In the genomic region with DNA sequence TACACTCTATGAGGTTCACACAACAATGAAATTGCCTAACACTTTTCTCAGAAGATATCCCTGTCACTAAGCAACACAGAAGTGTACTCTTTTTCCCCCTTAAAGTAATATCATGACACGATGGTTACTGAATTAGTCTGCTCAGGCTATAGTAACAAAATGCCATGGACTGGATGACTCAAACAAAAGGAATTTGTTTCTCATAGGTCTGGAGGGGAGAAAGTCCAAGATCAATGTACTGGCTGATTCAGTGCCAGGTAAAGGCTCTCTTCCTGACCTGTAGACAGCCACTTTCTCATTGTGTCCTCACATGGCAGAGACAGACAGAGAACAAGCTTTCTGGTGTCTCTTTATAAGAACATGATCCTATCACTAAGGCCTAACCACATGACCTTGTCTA, we compare ENCODE assay signal across 1 cellular context.
TF ChIP-seq lines count a peak whose summit lies in the region.

No MANE protein-coding gene starts in this region.

TF ChIP-seq in SK-N-SH, 30 proteins besides CTCF, POLR2A, EP300 and RAD21 (continued from another document):
- TF ChIP-seq, protein P1, sequence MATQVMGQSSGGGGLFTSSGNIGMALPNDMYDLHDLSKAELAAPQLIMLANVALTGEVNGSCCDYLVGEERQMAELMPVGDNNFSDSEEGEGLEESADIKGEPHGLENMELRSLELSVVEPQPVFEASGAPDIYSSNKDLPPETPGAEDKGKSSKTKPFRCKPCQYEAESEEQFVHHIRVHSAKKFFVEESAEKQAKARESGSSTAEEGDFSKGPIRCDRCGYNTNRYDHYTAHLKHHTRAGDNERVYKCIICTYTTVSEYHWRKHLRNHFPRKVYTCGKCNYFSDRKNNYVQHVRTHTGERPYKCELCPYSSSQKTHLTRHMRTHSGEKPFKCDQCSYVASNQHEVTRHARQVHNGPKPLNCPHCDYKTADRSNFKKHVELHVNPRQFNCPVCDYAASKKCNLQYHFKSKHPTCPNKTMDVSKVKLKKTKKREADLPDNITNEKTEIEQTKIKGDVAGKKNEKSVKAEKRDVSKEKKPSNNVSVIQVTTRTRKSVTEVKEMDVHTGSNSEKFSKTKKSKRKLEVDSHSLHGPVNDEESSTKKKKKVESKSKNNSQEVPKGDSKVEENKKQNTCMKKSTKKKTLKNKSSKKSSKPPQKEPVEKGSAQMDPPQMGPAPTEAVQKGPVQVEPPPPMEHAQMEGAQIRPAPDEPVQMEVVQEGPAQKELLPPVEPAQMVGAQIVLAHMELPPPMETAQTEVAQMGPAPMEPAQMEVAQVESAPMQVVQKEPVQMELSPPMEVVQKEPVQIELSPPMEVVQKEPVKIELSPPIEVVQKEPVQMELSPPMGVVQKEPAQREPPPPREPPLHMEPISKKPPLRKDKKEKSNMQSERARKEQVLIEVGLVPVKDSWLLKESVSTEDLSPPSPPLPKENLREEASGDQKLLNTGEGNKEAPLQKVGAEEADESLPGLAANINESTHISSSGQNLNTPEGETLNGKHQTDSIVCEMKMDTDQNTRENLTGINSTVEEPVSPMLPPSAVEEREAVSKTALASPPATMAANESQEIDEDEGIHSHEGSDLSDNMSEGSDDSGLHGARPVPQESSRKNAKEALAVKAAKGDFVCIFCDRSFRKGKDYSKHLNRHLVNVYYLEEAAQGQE (IDR thresholded peaks at IDR 0.05; ENCODE audit: low read depth, low read length), result no peak
- TF ChIP-seq, protein P2, sequence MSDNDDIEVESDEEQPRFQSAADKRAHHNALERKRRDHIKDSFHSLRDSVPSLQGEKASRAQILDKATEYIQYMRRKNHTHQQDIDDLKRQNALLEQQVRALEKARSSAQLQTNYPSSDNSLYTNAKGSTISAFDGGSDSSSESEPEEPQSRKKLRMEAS (IDR thresholded peaks at IDR 0.05; ENCODE audit: low read depth), result no peak
- TF ChIP-seq FOXJ3 (CRISPR knock-in tag; IDR thresholded peaks at IDR 0.05), result no peak
- TF ChIP-seq FOXM1 (IDR thresholded peaks at IDR 0.05; ENCODE audit: low read depth), result no peak
- no peak for TF ChIP-seq EZH2phosphoT487 (IDR thresholded peaks at IDR 0.05; ENCODE audit: borderline replicate concordance, low read depth)
- TF ChIP-seq, protein P3, sequence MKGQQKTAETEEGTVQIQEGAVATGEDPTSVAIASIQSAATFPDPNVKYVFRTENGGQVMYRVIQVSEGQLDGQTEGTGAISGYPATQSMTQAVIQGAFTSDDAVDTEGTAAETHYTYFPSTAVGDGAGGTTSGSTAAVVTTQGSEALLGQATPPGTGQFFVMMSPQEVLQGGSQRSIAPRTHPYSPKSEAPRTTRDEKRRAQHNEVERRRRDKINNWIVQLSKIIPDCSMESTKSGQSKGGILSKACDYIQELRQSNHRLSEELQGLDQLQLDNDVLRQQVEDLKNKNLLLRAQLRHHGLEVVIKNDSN (IDR thresholded peaks at IDR 0.05; ENCODE audit: borderline replicate concordance, low read depth), result no peak
